In genomic region chr10:90751107-90751997, GRCh38 we compare ENCODE assay signal across 8 cellular contexts.
DNase-seq lines count a peak whose midpoint lies in the region; ATAC-seq lines count a peak whose summit lies in the region.

No MANE protein-coding gene starts in this region.

- peaks cover 26% of the 10 kb centered on the region for H3K27me3 Mint-ChIP-seq in activated naive CD4-positive, alpha-beta T cell treated with anti-CD3 and anti-CD28 coated beads for 36 hours (ENCODE audit: low read depth)

- peak; percentile 15 for DNase-seq in SKM-1 treated with dmso at 0.1 percent for 144 hours (lab: John Stamatoyannopoulos, UW; ENCODE audit: unreplicated experiment)
- DNase-seq in SKM-1 (lab: John Stamatoyannopoulos, UW; ENCODE audit: unreplicated experiment): no peak
- peak; percentile 70 for DNase-seq in NCI-H82 (lab: John Stamatoyannopoulos, UW)
- peak; percentile 68 for DNase-seq in activated naive CD4-positive, alpha-beta T cell treated with anti-CD3 and anti-CD28 coated beads for 36 hours
- peak; percentile 13 for DNase-seq in hepatic stellate cell (ENCODE audit: low spot score)
- DNase-seq in stimulated activated CD4-positive, alpha-beta T cell treated with anti-CD3 and anti-CD28 coated beads, Interleukin-12 subunit alpha, Interleukin-12 subunit beta, amount 100 ng/mL, for 48 hours (ENCODE audit: low read depth in 2 of 3, low spot score in 1 of 3): peak; percentile 8 to 33 (median 25)

- H3K27ac Mint-ChIP-seq in activated naive CD4-positive, alpha-beta T cell treated with anti-CD3 and anti-CD28 coated beads for 36 hours: no peak overlapping the region

- CTCF ChIA-PET in activated naive CD4-positive, alpha-beta T cell treated with anti-CD3 and anti-CD28 coated beads for 36 hours (lab: Charles Lee): interaction anchor here (0.7 to 1.5 kb wide), 11 partner anchors 9 to 162 kb away, joined by 3 to 7 read pairs (median 3); no protein-coding TSS in a partner anchor

- no peaks in the 10 kb centered on the region for H3K4me1 Mint-ChIP-seq in activated naive CD4-positive, alpha-beta T cell treated with anti-CD3 and anti-CD28 coated beads for 36 hours (ENCODE audit: low read depth)

- intact Hi-C loops in activated naive CD4-positive, alpha-beta T cell treated with anti-CD3 and anti-CD28 coated beads for 36 hours (cut with micrococcal nuclease): loop anchor here (1.0 kb wide), 3 partner anchors 37 to 120 kb away; partner anchors contain the start of gene RPP30

- no peak overlapping the region for H3K4me3 Mint-ChIP-seq in activated naive CD4-positive, alpha-beta T cell treated with anti-CD3 and anti-CD28 coated beads for 36 hours

- H3K9me3 Mint-ChIP-seq in activated naive CD4-positive, alpha-beta T cell treated with anti-CD3 and anti-CD28 coated beads for 36 hours: no peaks in the 10 kb centered on the region

- peak; percentile 76 for ATAC-seq in HG02588 (IDR thresholded peaks at IDR 0.05; ENCODE audit: unreplicated experiment)
- ATAC-seq in HG03139 (IDR thresholded peaks at IDR 0.05; ENCODE audit: unreplicated experiment): no peak

- H3K36me3 Mint-ChIP-seq in activated naive CD4-positive, alpha-beta T cell treated with anti-CD3 and anti-CD28 coated beads for 36 hours (ENCODE audit: low read depth): no peaks in the 10 kb centered on the region
